In the genomic region with DNA sequence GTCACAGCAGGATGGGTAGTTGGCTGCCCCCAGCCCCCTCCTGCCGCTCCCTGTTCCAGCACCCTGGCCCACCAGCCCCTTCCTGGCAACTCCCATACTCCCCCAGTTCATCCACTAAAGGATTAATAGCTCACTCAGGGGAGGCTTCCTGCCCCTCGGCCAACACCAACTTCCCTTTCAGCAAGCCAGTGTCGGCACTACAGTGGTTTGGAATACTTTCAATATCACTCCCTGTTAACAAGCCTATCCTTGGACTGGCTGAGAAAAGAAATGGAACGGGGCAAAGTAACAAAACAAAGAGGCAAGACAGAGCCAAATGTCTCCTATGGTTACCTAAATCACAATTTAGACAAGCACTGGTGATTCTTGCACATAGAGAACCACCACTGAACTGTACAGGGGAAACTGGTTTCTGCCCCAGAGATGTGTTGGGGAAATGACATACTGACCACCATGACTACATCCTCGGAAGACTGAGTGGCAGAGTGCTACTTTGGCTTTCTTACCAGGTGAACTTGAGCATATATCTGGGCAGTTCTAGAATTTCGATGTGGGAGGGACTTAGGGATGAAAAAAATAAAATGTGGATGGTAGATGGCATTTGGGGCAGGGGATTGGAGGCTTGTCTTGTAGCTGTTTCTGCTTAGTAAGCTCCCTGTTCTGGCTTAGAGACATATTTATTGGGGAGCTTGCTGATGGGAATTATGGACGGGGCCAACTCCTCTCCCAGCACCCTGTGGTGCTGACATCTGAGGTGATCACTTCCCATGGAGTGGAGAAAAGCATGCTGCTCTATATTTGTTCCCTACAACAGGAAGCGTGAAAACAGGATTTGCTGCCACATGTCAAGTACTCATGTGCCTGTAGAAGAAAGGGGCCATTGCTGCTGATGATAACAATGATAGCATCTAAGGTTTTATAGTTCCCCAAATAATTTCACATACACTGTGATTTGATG, we compare ENCODE assay signal across 11 cellular contexts. TPM values are rescaled to one million over a fixed set of nuclear protein-coding genes. Genes with fewer than 3 reads are reported as not detected.
DNase-seq lines count a peak whose midpoint lies in the region; ATAC-seq and TF ChIP-seq lines count a peak whose summit lies in the region.
"Had no signal": no experiment of that assay in that cellular context is flagged by ENCODE, and none has a peak within 500 bp of the region (broad histone marks: within the 10 kb centered on the region; RNA-seq: fewer than 3 reads in every experiment).

No MANE protein-coding gene starts in this region.

- no peak for TF ChIP-seq CTCF in breast epithelium (IDR thresholded peaks at IDR 0.05)

- WGBS in mesodermal cell (ENCODE audit: insufficient coverage in 2 of 2), 2 experiments = 83 to 98% methylated on average over 4 to 5 of the region's 8 CpGs

- H3K36me3 ChIP-seq in breast epithelium (no peaks in the 10 kb centered on the region), mesodermal cell (ENCODE audit: control insufficient read depth, insufficient read depth, low read length) (no peaks in the 10 kb centered on the region)

- H3K4me1 ChIP-seq in breast epithelium (no peaks in the 10 kb centered on the region), mesodermal cell (ENCODE audit: control insufficient read depth, insufficient read depth, low read length, poor library complexity, severe bottlenecking) (peaks cover 65% of the 10 kb centered on the region)

- no peak for TF ChIP-seq POLR2A in breast epithelium (IDR thresholded peaks at IDR 0.05)

- H3K27me3 ChIP-seq in breast epithelium = no peaks in the 10 kb centered on the region

- H3K9me3 ChIP-seq in breast epithelium (no peaks in the 10 kb centered on the region), mesodermal cell (ENCODE audit: control insufficient read depth, low read length) (no peaks in the 10 kb centered on the region)

- ATAC-seq in GM19035 (IDR thresholded peaks at IDR 0.05; ENCODE audit: unreplicated experiment) = no peak
- ATAC-seq: activated CD4-positive, alpha-beta T cell treated with anti-CD3 and anti-CD28 coated beads for 36 hours; CD8-positive, alpha-beta T cell had no signal

- DNase-seq in A172 (ENCODE audit: low spot score) (peak; percentile 70), HT1080 (ENCODE audit: low read depth) (peak; percentile 70), breast epithelium (ENCODE audit: low spot score in 2 of 2) (no peak), NCI-H2107 treated with DMSO at 0.1 percent for 48 hours (lab: John Stamatoyannopoulos, UW; ENCODE audit: unreplicated experiment) (no peak), pons (ENCODE audit: low spot score) (no peak)
- no peak for DNase-seq in NK-92 treated with Interleukin-12 subunit alpha and Interleukin-12 subunit beta, amount 100 ng/mL, for 24 hours (lab: John Stamatoyannopoulos, UW)
- DNase-seq: activated CD4-positive, alpha-beta T cell treated with anti-CD3 and anti-CD28 coated beads for 36 hours; CD8-positive, alpha-beta T cell had no signal

- peak overlapping the region in 1 of 3 donors; percentile 40 for H3K4me3 ChIP-seq in breast epithelium
- H3K4me3 ChIP-seq in mesodermal cell (ENCODE audit: extremely low read depth, insufficient read depth, low read length, poor library complexity, severe bottlenecking) = no peak overlapping the region

- intact Hi-C loops in breast epithelium (cut with DNase I; ENCODE audit: low total_unique reads) = loop anchor here (5.0 kb wide), 1 partner anchor 42 kb away; no protein-coding TSS in a partner anchor

- peak overlapping the region; percentile 83 to 96 for H3K27ac ChIP-seq in breast epithelium
- H3K27ac ChIP-seq in mesodermal cell (ENCODE audit: low read depth, low read length, severe bottlenecking) = peak overlapping the region; percentile 89

RNA-seq across cellular contexts. Expression of a gene that starts 7.1 kb away (rescaled TPM):
- total RNA-seq in A172 (2014; rRNA removed; shearing (Covaris generic)) = 432 and 455 TPM in 2 replicates
- 382 and 422 TPM in 2 replicates for total RNA-seq in HT1080 (2014; rRNA removed; shearing (Covaris generic))
- 404 and 442 TPM in 2 replicates for polyA plus RNA-seq in HT1080 (2015; cell fraction: cytosol; rRNA removed)
- 735 and 824 TPM in 2 replicates for polyA plus RNA-seq in HT1080 (2015; cell fraction: nucleus; rRNA removed)
- 100 to 1,000 TPM; 162 to 192 (median 164) TPM for total RNA-seq in breast epithelium
- polyA plus RNA-seq in mesodermal cell (2013, experiment 1 of 2) = 244 TPM
- polyA plus RNA-seq in mesodermal cell (2013, experiment 2 of 2) = 240 TPM

RNA-seq across cellular contexts. Expression of a gene that starts 39.7 kb away (rescaled TPM):
- not detected in 2 replicates for total RNA-seq in A172 (2014; rRNA removed; shearing (Covaris generic))
- not detected in 2 replicates for total RNA-seq in HT1080 (2014; rRNA removed; shearing (Covaris generic))
- polyA plus RNA-seq in HT1080 (2015; cell fraction: cytosol; rRNA removed) = not detected in 2 replicates
- polyA plus RNA-seq in HT1080 (2015; cell fraction: nucleus; rRNA removed) = not detected in 2 replicates
- total RNA-seq in breast epithelium = 10 to 100 TPM in 2 of 3 donors, under 1 TPM in 1; 0.32 to 83.9 (median 41.3) TPM
- not detected for polyA plus RNA-seq in mesodermal cell (2013, experiment 1 of 2)
- not detected for polyA plus RNA-seq in mesodermal cell (2013, experiment 2 of 2)
- total RNA-seq: activated CD4-positive, alpha-beta T cell treated with anti-CD3 and anti-CD28 coated beads for 36 hours; glomerular endothelial cell had no signal

Comparison
In these comparisons a context has a peak if more than half of its experiments do, and no peak if none do; other contexts are left out.
1. DNase-seq: peak in A172 (single experiment) and HT1080 (single experiment); none in breast epithelium (0 of 2), NK-92 treated with Interleukin-12 subunit alpha and Interleukin-12 subunit beta, amount 100 ng/mL, for 24 hours (single experiment), NCI-H2107 treated with DMSO at 0.1 percent for 48 hours (single experiment) and pons (single experiment).